ENCODE assay signal across 8 cellular contexts in the genomic region with DNA sequence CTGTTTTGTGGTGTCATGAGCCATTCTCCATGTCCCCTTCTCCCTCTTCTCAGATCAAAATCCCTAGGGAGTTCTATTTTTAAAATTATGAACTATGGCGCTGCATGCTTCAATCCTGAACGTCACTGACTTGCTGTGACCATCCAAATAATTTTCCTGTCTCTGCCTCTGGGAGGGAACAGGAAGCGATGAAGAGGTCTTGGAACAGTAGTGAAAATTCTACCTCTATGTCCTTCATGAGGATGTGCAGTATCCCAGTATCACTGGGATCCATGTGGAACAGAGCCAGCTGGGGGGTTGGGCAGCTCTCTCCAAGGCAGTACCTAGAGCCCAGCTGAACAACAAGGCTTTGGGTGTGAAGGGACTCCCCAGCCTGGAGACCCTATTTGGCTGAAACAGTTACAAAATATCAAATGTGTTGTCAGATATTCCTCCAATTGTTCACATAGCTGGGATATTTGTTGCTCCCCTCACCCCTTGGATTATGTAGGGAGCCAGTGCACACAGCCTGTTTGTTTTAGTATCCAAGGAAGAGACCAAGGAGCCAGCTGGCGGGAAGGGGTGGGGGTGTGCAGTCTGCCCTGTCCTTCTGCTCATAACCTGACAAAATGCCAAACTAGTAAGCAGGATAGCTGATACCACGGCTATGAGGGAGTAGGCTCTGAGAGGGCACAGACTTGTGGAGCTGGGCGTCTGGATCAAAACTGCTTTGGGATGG. TPM values are rescaled to one million over a fixed set of nuclear protein-coding genes. Genes with fewer than 3 reads are reported as not detected.
DNase-seq lines count a peak whose midpoint lies in the region; ATAC-seq and TF ChIP-seq lines count a peak whose summit lies in the region.

No MANE protein-coding gene starts in this region.

- H3K4me2 ChIP-seq in SK-N-SH = no peak overlapping the region

- H2AFZ ChIP-seq in SK-N-SH (ENCODE audit: low read depth) = no peak overlapping the region

- DNase-seq in SK-N-SH (no peak), coronary artery (ENCODE audit: low spot score) (peak; percentile 81), mucosa of descending colon (no peak), aorta (no peak)
- DNase-seq in NK-92 treated with Interleukin-12 subunit alpha and Interleukin-12 subunit beta, amount 100 ng/mL, for 24 hours (lab: John Stamatoyannopoulos, UW) = no peak

- H3K4me3 ChIP-seq in SK-N-SH (ENCODE audit: low read depth in 2 of 2, low read length in 1 of 2) = no peak overlapping the region
- peak overlapping the region; percentile 42 for H3K4me3 ChIP-seq in coronary artery
- H3K4me3 ChIP-seq in mucosa of descending colon = no peak overlapping the region
- H3K4me3 ChIP-seq in aorta (ENCODE audit: low read length in 2 of 2) = no peak overlapping the region

- no peaks in the 10 kb centered on the region for H4K20me1 ChIP-seq in SK-N-SH (ENCODE audit: insufficient read depth)

- POLR2A ChIA-PET in SK-N-SH (lab: Yijun Ruan, JAX) = no interaction called here

- no peaks in the 10 kb centered on the region for H3K9me2 ChIP-seq in SK-N-SH

- TF ChIP-seq EP300 in SK-N-SH (IDR thresholded peaks at IDR 0.05; ENCODE audit: borderline replicate concordance in 1 of 2, low read depth in 1 of 2, low read length in 1 of 2) = no peak

- 88% methylated on average over 6 of the region's 6 CpGs for WGBS in SK-N-SH (ENCODE audit: low lambda C conversion rate)
- 31 to 42% methylated on average over 6 of the region's 6 CpGs for WGBS in aorta, 2 donors

- H3K9ac ChIP-seq in SK-N-SH = no peak overlapping the region

- peaks cover 4% of the 10 kb centered on the region for H3F3A ChIP-seq in SK-N-SH (replicated peaks; ENCODE audit: insufficient read depth)

- H3K79me2 ChIP-seq in SK-N-SH (ENCODE audit: insufficient read depth) = no peaks in the 10 kb centered on the region

- CTCF ChIA-PET in SK-N-SH (lab: Yijun Ruan, JAX) = interaction anchor here (0.6 to 1.3 kb wide), 2 partner anchors 17 to 64 kb away, joined by 3 read pairs; no protein-coding TSS in a partner anchor

- TF ChIP-seq CTCF in SK-N-SH (IDR thresholded peaks at IDR 0.05) (no peak), coronary artery (IDR thresholded peaks at IDR 0.05) (no peak), mucosa of descending colon (IDR thresholded peaks at IDR 0.05) (no peak)

- H3K27ac ChIP-seq in SK-N-SH (ENCODE audit: low read depth in 2 of 2, low read length in 1 of 2) (no peak overlapping the region; a peak in 1 of 4 replicates), coronary artery (peak overlapping the region; percentile 87 to 89), aorta (ENCODE audit: low read depth in 1 of 2, low read length in 2 of 2) (peak overlapping the region in 1 of 2 donors; percentile 30)

- ATAC-seq in SK-N-SH treated with all-trans-retinoic acid at 6 μM for 48 hours (peak; percentile 91), mucosa of descending colon (peak; percentile 61), aorta (ENCODE audit: low FRiP score) (peak; percentile 46), GM21529 (IDR thresholded peaks at IDR 0.05; ENCODE audit: unreplicated experiment) (no peak), HG03108 (IDR thresholded peaks at IDR 0.05; ENCODE audit: unreplicated experiment) (no peak)

- no peaks in the 10 kb centered on the region for H3K27me3 ChIP-seq in SK-N-SH (ENCODE audit: insufficient read depth)
- no peaks in the 10 kb centered on the region for H3K27me3 ChIP-seq in aorta (ENCODE audit: control insufficient read depth in 1 of 2, insufficient read depth in 2 of 2, low read length in 1 of 2)

- intact Hi-C loops in mucosa of descending colon (cut with DNase I, micrococcal nuclease) (no loop called here), aorta (cut with DNase I) (loop anchor here in 1 of 2 donors (2.0 kb wide), 1 partner anchor 16 kb away; a partner anchor contains a TSS)

- TF ChIP-seq RAD21 in SK-N-SH (IDR thresholded peaks at IDR 0.05; ENCODE audit: low read length) = no peak

- no peaks in the 10 kb centered on the region for H3K9me3 ChIP-seq in SK-N-SH
- H3K9me3 ChIP-seq in mucosa of descending colon = no peaks in the 10 kb centered on the region
- no peaks in the 10 kb centered on the region for H3K9me3 ChIP-seq in aorta (ENCODE audit: control insufficient read depth, low read length)

- H3K36me3 ChIP-seq in SK-N-SH (replicated peaks in 1 of 2; ENCODE audit: control insufficient read depth in 1 of 2, insufficient read depth in 2 of 2, low read length in 1 of 2) (peaks cover 14 to 28% of the 10 kb centered on the region in 2 experiments), mucosa of descending colon (ENCODE audit: low read depth) (no peaks in the 10 kb centered on the region), aorta (ENCODE audit: control insufficient read depth in 1 of 2, insufficient read depth in 2 of 2, low read length in 1 of 2) (peaks cover 0 to 2% of the 10 kb centered on the region in 2 donors)

- no peaks in the 10 kb centered on the region for H3K4me1 ChIP-seq in SK-N-SH (ENCODE audit: control insufficient read depth in 1 of 2, insufficient read depth in 2 of 2, low read depth in 1 of 2, low read length in 1 of 2)
- H3K4me1 ChIP-seq in mucosa of descending colon (ENCODE audit: low read depth) = no peaks in the 10 kb centered on the region
- peaks cover 0 to 2% of the 10 kb centered on the region in 2 donors for H3K4me1 ChIP-seq in aorta (ENCODE audit: control insufficient read depth in 1 of 2, insufficient read depth in 2 of 2, low read length in 2 of 2)

TF ChIP-seq in SK-N-SH treated with all-trans-retinoic acid at 6 μM for 48 hours, 23 proteins besides CTCF, POLR2A, EP300 and RAD21 (continues in another document):
- TF ChIP-seq, protein P1, sequence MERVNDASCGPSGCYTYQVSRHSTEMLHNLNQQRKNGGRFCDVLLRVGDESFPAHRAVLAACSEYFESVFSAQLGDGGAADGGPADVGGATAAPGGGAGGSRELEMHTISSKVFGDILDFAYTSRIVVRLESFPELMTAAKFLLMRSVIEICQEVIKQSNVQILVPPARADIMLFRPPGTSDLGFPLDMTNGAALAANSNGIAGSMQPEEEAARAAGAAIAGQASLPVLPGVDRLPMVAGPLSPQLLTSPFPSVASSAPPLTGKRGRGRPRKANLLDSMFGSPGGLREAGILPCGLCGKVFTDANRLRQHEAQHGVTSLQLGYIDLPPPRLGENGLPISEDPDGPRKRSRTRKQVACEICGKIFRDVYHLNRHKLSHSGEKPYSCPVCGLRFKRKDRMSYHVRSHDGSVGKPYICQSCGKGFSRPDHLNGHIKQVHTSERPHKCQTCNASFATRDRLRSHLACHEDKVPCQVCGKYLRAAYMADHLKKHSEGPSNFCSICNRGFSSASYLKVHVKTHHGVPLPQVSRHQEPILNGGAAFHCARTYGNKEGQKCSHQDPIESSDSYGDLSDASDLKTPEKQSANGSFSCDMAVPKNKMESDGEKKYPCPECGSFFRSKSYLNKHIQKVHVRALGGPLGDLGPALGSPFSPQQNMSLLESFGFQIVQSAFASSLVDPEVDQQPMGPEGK (CRISPR knock-in tag; IDR thresholded peaks at IDR 0.05; ENCODE audit: borderline replicate concordance) = no peak
- TF ChIP-seq TOX (CRISPR knock-in tag; IDR thresholded peaks at IDR 0.05; ENCODE audit: borderline replicate concordance) (no peak), BACH2 (CRISPR knock-in tag; IDR thresholded peaks at IDR 0.05; ENCODE audit: borderline replicate concordance) (no peak)

TF ChIP-seq in SK-N-SH, 30 proteins besides CTCF, POLR2A, EP300 and RAD21:
- no peak for TF ChIP-seq YY1 (IDR thresholded peaks at IDR 0.05; ENCODE audit: low read depth)
- no peak for TF ChIP-seq MXI1 (IDR thresholded peaks at IDR 0.05; ENCODE audit: low read depth, low read length)
- no peak for TF ChIP-seq POLR2AphosphoS5 (IDR thresholded peaks at IDR 0.05; ENCODE audit: low read depth, low read length)
TF ChIP-seq in SK-N-SH: peak in this region for 0.

RNA-seq across cellular contexts. Expression of a gene that starts 7.6 kb away (rescaled TPM):
- 3.0 and 3.3 TPM in 2 replicates for polyA plus RNA-seq in SK-N-SH (2012; rRNA removed)
- polyA plus RNA-seq in SK-N-SH (2012; cell fraction: cytosol; rRNA removed) = 2.6 and 3.3 TPM in 2 replicates
- polyA plus RNA-seq in SK-N-SH (2012; cell fraction: nucleus; rRNA removed) = 1.3 and 1.5 TPM in 2 replicates
- 1 to 10 TPM; 4.2 to 6.0 (median 5.2) TPM for total RNA-seq in mucosa of descending colon
- total RNA-seq in aorta = 1 to 10 TPM; 4.2 to 6.3 TPM
- 1 to 10 TPM; 1.9 to 2.6 TPM for polyA plus RNA-seq in aorta

RNA-seq across cellular contexts. Expression of a gene that starts 8.2 kb away (rescaled TPM):
- 11.5 and 16.8 TPM in 2 replicates for polyA plus RNA-seq in SK-N-SH (2012; rRNA removed)
- polyA plus RNA-seq in SK-N-SH (2012; cell fraction: cytosol; rRNA removed) = 7.7 and 8.1 TPM in 2 replicates
- polyA plus RNA-seq in SK-N-SH (2012; cell fraction: nucleus; rRNA removed) = 41.9 and 60.0 TPM in 2 replicates
- 10 to 100 TPM; 26.6 to 40.0 (median 28.7) TPM for total RNA-seq in mucosa of descending colon
- total RNA-seq in aorta = 10 to 100 TPM; 15.7 to 24.8 TPM
- polyA plus RNA-seq in aorta = 10 to 100 TPM in 1 of 2 donors, 1 to 10 TPM in 1; 8.5 to 35.4 TPM

RNA-seq across cellular contexts. Expression of a gene that starts 16.4 kb away (rescaled TPM):
- polyA plus RNA-seq in SK-N-SH (2012; rRNA removed) (7.1 and 10.1 TPM in 2 replicates), aorta (10 to 100 TPM; 14.9 to 19.7 TPM)
- polyA plus RNA-seq in SK-N-SH (2012; cell fraction: cytosol; rRNA removed) = 7.2 and 8.1 TPM in 2 replicates
- polyA plus RNA-seq in SK-N-SH (2012; cell fraction: nucleus; rRNA removed) = 10.4 and 18.9 TPM in 2 replicates
- total RNA-seq in mucosa of descending colon (10 to 100 TPM; 66.0 to 99.7 (median 68.8) TPM), aorta (10 to 100 TPM; 71.1 to 75.3 TPM)

RNA-seq across cellular contexts. Expression of a gene that starts 25.4 kb away (rescaled TPM):
- polyA plus RNA-seq in SK-N-SH (2012; rRNA removed) (0.02 and 0.05 TPM in 2 replicates), aorta (10 to 100 TPM in 1 of 2 donors, under 1 TPM in 1; 0.38 to 36.1 TPM)
- under 0.01 and 0.01 TPM in 2 replicates for polyA plus RNA-seq in SK-N-SH (2012; cell fraction: cytosol; rRNA removed)
- polyA plus RNA-seq in SK-N-SH (2012; cell fraction: nucleus; rRNA removed) = 0.42 and 0.66 TPM in 2 replicates
- total RNA-seq in mucosa of descending colon (100 to 1,000 TPM in 2 of 3 donors, 10 to 100 TPM in 1; 72.4 to 197 (median 153) TPM), aorta (1 to 10 TPM in 1 of 2 donors, under 1 TPM in 1; 0.36 to 2.2 TPM)

RNA-seq across cellular contexts. Expression of a gene that starts 41.2 kb away (rescaled TPM):
- polyA plus RNA-seq in SK-N-SH (2012; rRNA removed) (0.12 and 0.16 TPM in 2 replicates), aorta (under 1 TPM; 0.50 to 0.59 TPM)
- 0.18 and 0.30 TPM in 2 replicates for polyA plus RNA-seq in SK-N-SH (2012; cell fraction: cytosol; rRNA removed)
- polyA plus RNA-seq in SK-N-SH (2012; cell fraction: nucleus; rRNA removed) = 0.13 and 0.36 TPM in 2 replicates
- total RNA-seq in mucosa of descending colon (1 to 10 TPM; 4.3 to 8.3 (median 5.2) TPM), aorta (1 to 10 TPM; 4.7 to 6.7 TPM)

Comparison
In these comparisons a context has a peak if more than half of its experiments do, and no peak if none do; other contexts are left out.
1. ATAC-seq: peak in SK-N-SH treated with all-trans-retinoic acid at 6 μM for 48 hours (single experiment), mucosa of descending colon (single experiment) and aorta (single experiment); none in GM21529 (single experiment) and HG03108 (single experiment).
2. H3K27ac ChIP-seq: peak in coronary artery (2 of 2); none in SK-N-SH (0 of 2).